ENCODE assay signal across 8 cellular contexts in genomic region chr19:57362997-57363705, GRCh38. TPM values are rescaled to one million over a fixed set of nuclear protein-coding genes. Genes with fewer than 3 reads are reported as not detected.
DNase-seq lines count a peak whose midpoint lies in the region; ATAC-seq and TF ChIP-seq lines count a peak whose summit lies in the region.

TRAPPC2B (plus strand) TSS chr19:57363551; CDS start chr19:57364834, 1,283 bp downstream.
ZNF547 (plus strand) TSS chr19:57363551; CDS start chr19:57368556, 5,005 bp downstream.

- no peaks in the 10 kb centered on the region for H4K20me1 ChIP-seq in SU-DHL-6 (ENCODE audit: low read depth, low read length)

- intact Hi-C loops in Right ventricle myocardium inferior (cut with DNase I) = loop anchor here (2.0 kb wide), 1 partner anchor 42 kb away; the partner anchor contains the start of gene ZNF543

- H2AFZ ChIP-seq in SU-DHL-6 (ENCODE audit: low read depth, low read length, severe bottlenecking) = peak within 1 kb of the TSS; percentile 69

- DNase-seq in GM12865 (ENCODE audit: low read depth) (peak; percentile 100), NCI-H1417 (lab: John Stamatoyannopoulos, UW) (peak; percentile 97 to 100 (median 99)), Right ventricle myocardium inferior (ENCODE audit: missing footprints) (peak; percentile 99), osteocyte (ENCODE audit: extremely low spot score, unreplicated experiment) (peak; percentile 99)
- peak; percentile 98 for DNase-seq in activated naive CD8-positive, alpha-beta T cell treated with anti-CD3 and anti-CD28 coated beads, Interleukin-2, amount 50 U/mL, for 24 hours

- no peaks in the 10 kb centered on the region for H3F3A ChIP-seq in SU-DHL-6 (ENCODE audit: insufficient read depth)

- peaks cover 49% of the 10 kb centered on the region for H3K36me3 Mint-ChIP-seq in activated naive CD8-positive, alpha-beta T cell treated with anti-CD3 and anti-CD28 coated beads, Interleukin-2, amount 50 U/mL, for 24 hours (ENCODE audit: low read depth)
- H3K36me3 Mint-ChIP-seq in osteocyte (ENCODE audit: unreplicated experiment) = peaks cover 33% of the 10 kb centered on the region

- peaks cover 42% of the 10 kb centered on the region for H3K9me3 Mint-ChIP-seq in activated naive CD8-positive, alpha-beta T cell treated with anti-CD3 and anti-CD28 coated beads, Interleukin-2, amount 50 U/mL, for 24 hours
- H3K9me3 Mint-ChIP-seq in osteocyte (ENCODE audit: unreplicated experiment) = peaks cover 17% of the 10 kb centered on the region

- H3K9ac ChIP-seq in SU-DHL-6 (ENCODE audit: low read length) = peak within 1 kb of the TSS; percentile 75

- no peaks in the 10 kb centered on the region for H3K36me3 ChIP-seq in SU-DHL-6 (ENCODE audit: low read length)
- peaks cover 8% of the 10 kb centered on the region for H3K36me3 ChIP-seq in thymus (ENCODE audit: control insufficient read depth, insufficient read depth)

- H3K9me3 ChIP-seq in SU-DHL-6 (ENCODE audit: insufficient read depth, low read length) = no peaks in the 10 kb centered on the region
- no peaks in the 10 kb centered on the region for H3K9me3 ChIP-seq in thymus (ENCODE audit: control insufficient read depth)

- peak; percentile 92 for ATAC-seq in HG02759 (IDR thresholded peaks at IDR 0.05; ENCODE audit: unreplicated experiment)
- peak; percentile 96 for ATAC-seq in activated naive CD8-positive, alpha-beta T cell treated with anti-CD3 and anti-CD28 coated beads, Interleukin-2, amount 50 U/mL, for 24 hours
- ATAC-seq in Right ventricle myocardium inferior = peak; percentile 97

- H3K4me1 Mint-ChIP-seq in activated naive CD8-positive, alpha-beta T cell treated with anti-CD3 and anti-CD28 coated beads, Interleukin-2, amount 50 U/mL, for 24 hours = peaks cover 16% of the 10 kb centered on the region
- H3K4me1 Mint-ChIP-seq in osteocyte (ENCODE audit: unreplicated experiment) = peaks cover 14% of the 10 kb centered on the region

- peaks cover 11% of the 10 kb centered on the region for H3K4me1 ChIP-seq in thymus (ENCODE audit: control insufficient read depth, insufficient read depth, low read length)

- H3K79me2 ChIP-seq in SU-DHL-6 (ENCODE audit: insufficient read depth, low read length) = peaks cover 13% of the 10 kb centered on the region

- no peaks in the 10 kb centered on the region for H3K9me2 ChIP-seq in SU-DHL-6 (replicated peaks; ENCODE audit: insufficient read depth, low read length)

- whole genome bisulfite sequencing in thymus = under 1% methylated on average over 50 of the region's 50 CpGs

- H3K4me3 Mint-ChIP-seq in activated naive CD8-positive, alpha-beta T cell treated with anti-CD3 and anti-CD28 coated beads, Interleukin-2, amount 50 U/mL, for 24 hours = peak within 1 kb of the TSS; percentile 85
- peak within 1 kb of the TSS; percentile 91 for H3K4me3 Mint-ChIP-seq in osteocyte (ENCODE audit: unreplicated experiment)

- peak within 1 kb of the TSS; percentile 96 for H3K4me2 ChIP-seq in SU-DHL-6 (ENCODE audit: low read depth, low read length, poor library complexity, severe bottlenecking)

- no peak for TF ChIP-seq CTCF in GM12865 (IDR thresholded peaks at IDR 0.05; ENCODE audit: insufficient read depth, low read depth, low read length, missing control alignments)
- TF ChIP-seq CTCF in SU-DHL-6 (IDR thresholded peaks at IDR 0.05; ENCODE audit: insufficient read depth, low read length, poor library complexity, severe bottlenecking) = no peak
- TF ChIP-seq CTCF in osteocyte (IDR thresholded peaks at IDR 0.05) = no peak

- H3K27ac ChIP-seq in SU-DHL-6 (ENCODE audit: low read depth, low read length) (peak within 1 kb of the TSS; percentile 18; the same call in 1 of the 2 replicates), thymus (ENCODE audit: low read depth) (peak within 1 kb of the TSS; percentile 92)

- H3K27me3 ChIP-seq in SU-DHL-6 (ENCODE audit: low read length) (no peaks in the 10 kb centered on the region), thymus (ENCODE audit: control insufficient read depth, insufficient read depth) (no peaks in the 10 kb centered on the region)

- peaks cover 2% of the 10 kb centered on the region for H3K27me3 Mint-ChIP-seq in activated naive CD8-positive, alpha-beta T cell treated with anti-CD3 and anti-CD28 coated beads, Interleukin-2, amount 50 U/mL, for 24 hours
- H3K27me3 Mint-ChIP-seq in osteocyte (ENCODE audit: unreplicated experiment) = no peaks in the 10 kb centered on the region

- H3K27ac Mint-ChIP-seq in activated naive CD8-positive, alpha-beta T cell treated with anti-CD3 and anti-CD28 coated beads, Interleukin-2, amount 50 U/mL, for 24 hours = peak within 1 kb of the TSS; percentile 92
- peak within 1 kb of the TSS; percentile 98 for H3K27ac Mint-ChIP-seq in osteocyte (ENCODE audit: unreplicated experiment)

- H3K4me3 ChIP-seq in GM12865 (ENCODE audit: low read depth, low read length) (peak within 1 kb of the TSS; percentile 93), SU-DHL-6 (ENCODE audit: insufficient read depth, low read length, poor library complexity, severe bottlenecking) (peak within 1 kb of the TSS; percentile 94), thymus (ENCODE audit: low read length) (peak within 1 kb of the TSS; percentile 70)

RNA-seq across cellular contexts. Expression of gene TRAPPC2B, which starts in this region (rescaled TPM):
- total RNA-seq in Right ventricle myocardium inferior (9.7 TPM), osteocyte (10.9 and 13.4 TPM in 2 replicates)
- polyA plus RNA-seq in thymus = 42.2 TPM

RNA-seq across cellular contexts. Expression of gene ZNF547, which starts in this region (rescaled TPM):
- 2.4 TPM for total RNA-seq in Right ventricle myocardium inferior
- 3.4 and 5.5 TPM in 2 replicates for total RNA-seq in osteocyte
- polyA plus RNA-seq in thymus = 7.2 TPM

Comparison
In these comparisons a context has a peak if more than half of its experiments do, and no peak if none do; other contexts are left out.
1. Peak in every context shown above with its lines: DNase-seq, ATAC-seq, H3K4me3 ChIP-seq and H3K27ac ChIP-seq.